1 cellular context compared by ENCODE assay signal in the genomic region with DNA sequence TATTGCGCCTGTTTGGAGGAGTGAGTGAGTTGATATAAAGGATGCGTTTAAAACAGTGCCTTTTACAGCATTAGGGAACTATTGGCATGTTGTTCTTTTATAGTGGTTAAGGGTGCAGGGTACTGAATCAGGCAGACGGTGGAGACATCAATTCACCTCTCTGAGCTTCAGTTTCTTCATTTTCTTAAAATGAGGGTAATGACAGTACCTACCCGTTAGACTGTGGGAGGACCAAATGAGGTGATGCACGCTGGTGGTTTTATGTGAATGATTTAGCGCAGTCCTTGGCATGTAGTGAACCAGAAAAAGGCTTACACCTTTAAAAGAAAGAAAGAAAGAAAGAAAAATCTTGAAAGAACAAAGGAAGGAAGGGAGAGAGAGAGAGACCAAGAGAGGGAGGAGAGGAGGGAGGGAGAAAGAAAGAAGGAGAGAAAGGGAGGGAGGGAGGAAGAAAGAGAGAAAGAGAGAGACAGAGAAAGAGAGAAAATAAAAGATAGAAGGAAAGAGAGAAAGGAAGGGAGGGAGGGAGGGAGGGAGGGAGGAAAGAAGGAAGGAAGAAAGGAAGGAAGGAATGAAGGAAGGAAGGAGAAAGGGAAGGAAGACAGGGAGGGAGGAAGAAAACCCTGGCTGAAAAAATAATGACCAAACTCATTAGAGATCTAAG.
TF ChIP-seq lines count a peak whose summit lies in the region.

No MANE protein-coding gene starts in this region.

TF ChIP-seq in K562, 482 proteins besides CTCF, POLR2A, EP300 and RAD21:
- TF ChIP-seq ZNF512 (tag; IDR thresholded peaks at IDR 0.05) = peak; percentile 77
- TF ChIP-seq, protein P1, sequence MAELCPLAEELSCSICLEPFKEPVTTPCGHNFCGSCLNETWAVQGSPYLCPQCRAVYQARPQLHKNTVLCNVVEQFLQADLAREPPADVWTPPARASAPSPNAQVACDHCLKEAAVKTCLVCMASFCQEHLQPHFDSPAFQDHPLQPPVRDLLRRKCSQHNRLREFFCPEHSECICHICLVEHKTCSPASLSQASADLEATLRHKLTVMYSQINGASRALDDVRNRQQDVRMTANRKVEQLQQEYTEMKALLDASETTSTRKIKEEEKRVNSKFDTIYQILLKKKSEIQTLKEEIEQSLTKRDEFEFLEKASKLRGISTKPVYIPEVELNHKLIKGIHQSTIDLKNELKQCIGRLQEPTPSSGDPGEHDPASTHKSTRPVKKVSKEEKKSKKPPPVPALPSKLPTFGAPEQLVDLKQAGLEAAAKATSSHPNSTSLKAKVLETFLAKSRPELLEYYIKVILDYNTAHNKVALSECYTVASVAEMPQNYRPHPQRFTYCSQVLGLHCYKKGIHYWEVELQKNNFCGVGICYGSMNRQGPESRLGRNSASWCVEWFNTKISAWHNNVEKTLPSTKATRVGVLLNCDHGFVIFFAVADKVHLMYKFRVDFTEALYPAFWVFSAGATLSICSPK (IDR thresholded peaks at IDR 0.05; ENCODE audit: borderline replicate concordance) = no peak
TF ChIP-seq in K562: peak in this region for 1.
